In the genomic region with DNA sequence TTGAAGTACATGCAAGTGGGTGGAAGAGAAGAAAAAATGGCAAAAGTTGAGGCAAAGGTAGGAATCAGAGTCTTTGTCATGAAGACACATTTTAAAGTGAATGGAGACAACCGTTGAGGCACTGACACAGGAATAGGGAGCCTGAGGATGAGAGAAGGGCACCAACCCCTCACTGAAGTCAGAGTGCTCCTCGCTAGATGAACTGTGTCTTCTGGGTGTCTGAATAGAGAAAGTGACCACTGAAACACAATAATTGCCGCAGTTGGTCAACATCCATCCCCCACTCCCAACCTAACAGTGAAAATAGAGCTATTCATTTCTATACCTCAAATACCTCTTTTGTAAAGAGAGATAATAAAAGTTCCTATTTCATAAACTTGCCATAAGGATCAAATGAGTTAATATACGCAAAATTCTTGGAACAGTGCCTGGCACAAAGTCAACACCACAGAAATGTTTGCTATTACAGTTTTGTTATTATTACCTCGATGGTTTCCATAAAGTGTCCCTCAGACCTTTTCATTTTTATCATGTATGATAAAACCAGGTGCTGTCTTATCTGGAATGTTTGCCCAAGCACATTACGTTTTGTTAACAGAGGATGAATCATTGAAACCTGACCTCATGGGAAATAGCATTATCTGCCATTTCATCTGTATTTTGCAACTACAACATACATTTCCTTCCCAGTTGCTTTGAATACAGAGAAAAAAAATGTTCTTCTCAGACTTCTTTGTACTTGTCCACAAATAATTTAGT, we compare ENCODE assay signal across 10 cellular contexts.
DNase-seq lines count a peak whose midpoint lies in the region; ATAC-seq, FAIRE-seq and TF ChIP-seq lines count a peak whose summit lies in the region.
"Had no signal": no experiment of that assay in that cellular context is flagged by ENCODE, and none has a peak within 500 bp of the region (broad histone marks: within the 10 kb centered on the region; RNA-seq: fewer than 3 reads in every experiment).

No MANE protein-coding gene starts in this region.

- peak overlapping the region; percentile 77 for H3K27ac ChIP-seq in 22Rv1
- H3K27ac ChIP-seq in naive thymus-derived CD4-positive, alpha-beta T cell (ENCODE audit: low read depth, low read length), result no peak overlapping the region

- TF ChIP-seq CTCF in 22Rv1 (IDR thresholded peaks at IDR 0.05) (no peak), bronchial epithelial cell (IDR thresholded peaks at IDR 0.05; ENCODE audit: insufficient read depth, low read length, severe bottlenecking) (no peak)

- H3K36me3 Mint-ChIP-seq in naive thymus-derived CD4-positive, alpha-beta T cell, result peaks cover 0 to 44% (median 0%) of the 10 kb centered on the region in 5 donors
- H3K36me3 Mint-ChIP-seq: natural killer cell had no signal

- H3K27me3 ChIP-seq in bronchial epithelial cell (ENCODE audit: control insufficient read depth, insufficient read depth, low read length), result no peaks in the 10 kb centered on the region
- H3K27me3 ChIP-seq in naive thymus-derived CD4-positive, alpha-beta T cell (ENCODE audit: control insufficient read depth in 2 of 2, insufficient read depth in 2 of 2, low read length in 2 of 2), result no peaks in the 10 kb centered on the region

- FAIRE-seq in bronchial epithelial cell (lab: Jason Lieb, UNC), result no peak

- no peak for ATAC-seq in naive thymus-derived CD4-positive, alpha-beta T cell

- no peak overlapping the region for H3K4me3 ChIP-seq in bronchial epithelial cell (ENCODE audit: low read depth, low read length)
- no peak overlapping the region for H3K4me3 ChIP-seq in naive thymus-derived CD4-positive, alpha-beta T cell (ENCODE audit: low read length)

- H3K36me3 ChIP-seq in bronchial epithelial cell (ENCODE audit: control insufficient read depth, insufficient read depth, low read length), result no peaks in the 10 kb centered on the region
- no peaks in the 10 kb centered on the region for H3K36me3 ChIP-seq in naive thymus-derived CD4-positive, alpha-beta T cell (ENCODE audit: control insufficient read depth in 2 of 3, insufficient read depth in 3 of 3, low read length in 3 of 3)

- H3K9me3 Mint-ChIP-seq in naive thymus-derived CD4-positive, alpha-beta T cell, result peaks cover 0 to 21% (median 0%) of the 10 kb centered on the region in 11 donors
- H3K9me3 Mint-ChIP-seq: CD4-positive, alpha-beta T cell; natural killer cell had no signal

- peaks cover 4 to 58% (median 9%) of the 10 kb centered on the region in 7 donors for H3K4me1 Mint-ChIP-seq in naive thymus-derived CD4-positive, alpha-beta T cell

- H3K9me3 ChIP-seq in naive thymus-derived CD4-positive, alpha-beta T cell (ENCODE audit: control insufficient read depth in 2 of 3, low read length in 3 of 3), result no peaks in the 10 kb centered on the region

- intact Hi-C loops in naive thymus-derived CD4-positive, alpha-beta T cell (cut with micrococcal nuclease), result loop anchor here in 1 of 2 donors (1.0 kb wide), 1 partner anchor 11 kb away; no protein-coding TSS in a partner anchor

- CTCF ChIA-PET in naive thymus-derived CD4-positive, alpha-beta T cell (lab: Charles Lee), result no interaction called here

- POLR2A ChIA-PET in naive thymus-derived CD4-positive, alpha-beta T cell (lab: Charles Lee), result no interaction called here

- H3K4me3 Mint-ChIP-seq in naive thymus-derived CD4-positive, alpha-beta T cell, result peak overlapping the region in 1 of 10 donors; percentile 49
- H3K4me3 Mint-ChIP-seq: CD4-positive, alpha-beta T cell; natural killer cell had no signal

- H3K27ac Mint-ChIP-seq in naive thymus-derived CD4-positive, alpha-beta T cell, result peak overlapping the region in 1 of 9 donors; percentile 62
- H3K27ac Mint-ChIP-seq: CD4-positive, alpha-beta T cell; natural killer cell had no signal

- H3K27me3 Mint-ChIP-seq in naive thymus-derived CD4-positive, alpha-beta T cell, result no peaks in the 10 kb centered on the region
- H3K27me3 Mint-ChIP-seq: CD4-positive, alpha-beta T cell had no signal

- DNase-seq in HCEC 1CT (peak; percentile 10), NCI-H510A (lab: John Stamatoyannopoulos, UW) (peak; percentile 14), bronchial epithelial cell (ENCODE audit: low read depth) (peak; percentile 98), HuH-7.5 (ENCODE audit: low spot score) (no peak), islet precursor cell (no peak), OCI-M2 (lab: John Stamatoyannopoulos, UW; ENCODE audit: unreplicated experiment) (no peak)
- no peak for DNase-seq in naive thymus-derived CD4-positive, alpha-beta T cell
- DNase-seq: CD4-positive, alpha-beta T cell; natural killer cell had no signal

- H3K4me1 ChIP-seq in naive thymus-derived CD4-positive, alpha-beta T cell (ENCODE audit: control insufficient read depth in 2 of 2, insufficient read depth in 2 of 2, low read length in 2 of 2), result peaks cover 0 to 13% of the 10 kb centered on the region in 2 donors

Comparison
In these comparisons a context has a peak if more than half of its experiments do, and no peak if none do; other contexts are left out.
1. DNase-seq: peak in HCEC 1CT (single experiment), NCI-H510A (single experiment) and bronchial epithelial cell (single experiment); none in HuH-7.5 (single experiment), naive thymus-derived CD4-positive, alpha-beta T cell (0 of 9), islet precursor cell (single experiment) and OCI-M2 (single experiment).